ENCODE assay signal across 29 cellular contexts in genomic region chr20:11981366-11981947, GRCh38.
"Had no signal": no experiment of that assay in that cellular context is flagged by ENCODE, and none has a peak within 500 bp of the region (broad histone marks: within the 10 kb centered on the region; RNA-seq: fewer than 3 reads in every experiment).

No MANE protein-coding gene starts in this region.

- DNase-seq: naive thymus-derived CD8-positive, alpha-beta T cell; nephron progenitor cell; nucleus accumbens; pancreas; right cardiac atrium; spleen; stimulated activated CD4-positive, alpha-beta T cell treated with anti-CD3 and anti-CD28 coated beads, Interleukin-12 subunit alpha, Interleukin-12 subunit beta, amount 100 ng/mL, for 4 hours; stimulated activated CD4-positive, alpha-beta T cell treated with anti-CD3 and anti-CD28 coated beads, Interleukin-1b, Interleukin-23, amount 100 ng/mL, for 48 hours; stimulated activated CD4-positive, alpha-beta T cell treated with anti-CD3 and anti-CD28 coated beads, Interleukin-4, amount 100 ng/mL, for 1 hour; stimulated activated CD4-positive, alpha-beta T cell treated with anti-CD3 and anti-CD28 coated beads, Interleukin-4, amount 100 ng/mL, for 4 hours; stimulated activated CD8-positive, alpha-beta memory T cell treated with anti-CD3 and anti-CD28 coated beads, Interleukin-4, amount 100 ng/mL, for 48 hours; stimulated activated naive CD4-positive, alpha-beta T cell; stimulated activated naive CD8-positive, alpha-beta T cell treated with anti-CD3 and anti-CD28 coated beads, Interleukin-15, amount 100 ng/mL, for 72 hours; stimulated activated naive CD8-positive, alpha-beta T cell treated with anti-CD3 and anti-CD28 coated beads, Interleukin-15, Interleukin-2, amounts not matched to agents 100 U/mL and 50 U/mL, for 24 hours; thyroid gland; trophoblast cell; upper lobe of left lung had no signal

- H3K27ac Mint-ChIP-seq: natural killer cell treated with Interleukin-12 subunit alpha and Interleukin-12 subunit beta and Interleukin-15 and Interleukin-18, amount 100 ng/mL, for 72 hours; nephron progenitor cell; stimulated activated memory B cell treated with anti-CD40 and anti-IgM and Interleukin-4, amounts not matched to agents 10 μg/mL and 1 μg/mL and 100 μg/mL, for 72 hours; stimulated activated naive CD8-positive, alpha-beta T cell treated with anti-CD3 and anti-CD28 coated beads, Interleukin-15, amount 100 ng/mL, for 72 hours had no signal

- H3K4me1 ChIP-seq: prostate gland, spleen, thyroid gland, tibial nerve, upper lobe of left lung, vagina had no signal

- FAIRE-seq: pancreas, urothelium cell line had no signal

- H3K9me3 Mint-ChIP-seq: natural killer cell treated with Interleukin-12 subunit alpha and Interleukin-12 subunit beta and Interleukin-15 and Interleukin-18, amount 100 ng/mL, for 72 hours; stimulated activated memory B cell treated with anti-CD40 and anti-IgM and Interleukin-4, amounts not matched to agents 10 μg/mL and 1 μg/mL and 100 μg/mL, for 72 hours; stimulated activated naive CD8-positive, alpha-beta T cell treated with anti-CD3 and anti-CD28 coated beads, Interleukin-15, amount 100 ng/mL, for 72 hours had no signal

- H3K27me3 Mint-ChIP-seq: naive thymus-derived CD8-positive, alpha-beta T cell; natural killer cell treated with Interleukin-12 subunit alpha and Interleukin-12 subunit beta and Interleukin-15 and Interleukin-18, amount 100 ng/mL, for 72 hours; stimulated activated memory B cell treated with anti-CD40 and anti-IgM and Interleukin-4, amounts not matched to agents 10 μg/mL and 1 μg/mL and 100 μg/mL, for 72 hours; stimulated activated naive CD8-positive, alpha-beta T cell treated with anti-CD3 and anti-CD28 coated beads, Interleukin-15, amount 100 ng/mL, for 72 hours had no signal

- H3K4me3 Mint-ChIP-seq: naive thymus-derived CD8-positive, alpha-beta T cell; natural killer cell treated with Interleukin-12 subunit alpha and Interleukin-12 subunit beta and Interleukin-15 and Interleukin-18, amount 100 ng/mL, for 72 hours; nephron progenitor cell; neural crest cell; stimulated activated memory B cell treated with anti-CD40 and anti-IgM and Interleukin-4, amounts not matched to agents 10 μg/mL and 1 μg/mL and 100 μg/mL, for 72 hours; stimulated activated naive CD8-positive, alpha-beta T cell treated with anti-CD3 and anti-CD28 coated beads, Interleukin-15, amount 100 ng/mL, for 72 hours had no signal

- ATAC-seq: naive thymus-derived CD8-positive, alpha-beta T cell; natural killer cell treated with Interleukin-12 subunit alpha and Interleukin-12 subunit beta and Interleukin-15 and Interleukin-18, amount 100 ng/mL, for 72 hours; sciatic nerve; stimulated activated memory B cell treated with anti-CD40 and anti-IgM and Interleukin-4, amounts not matched to agents 10 μg/mL and 1 μg/mL and 100 μg/mL, for 72 hours; stimulated activated naive CD8-positive, alpha-beta T cell treated with anti-CD3 and anti-CD28 coated beads, Interleukin-15, amount 100 ng/mL, for 72 hours; stimulated activated naive CD8-positive, alpha-beta T cell treated with anti-CD3 and anti-CD28 coated beads, Interleukin-15, Interleukin-2, amounts not matched to agents 100 U/mL and 50 U/mL, for 24 hours had no signal

- H3K36me3 ChIP-seq: neutrophil, pancreas, prostate gland, spleen, thoracic aorta, thyroid gland, tibial nerve, upper lobe of left lung, vagina had no signal

- H3K27ac ChIP-seq: neutrophil, prostate gland, skin epidermis, spleen, thoracic aorta, thyroid gland, tibial nerve, upper lobe of left lung, vagina had no signal

- H3K9me3 ChIP-seq: neutrophil, pancreas, prostate gland, thyroid gland, tibial nerve, upper lobe of left lung, vagina had no signal

- H3K27me3 ChIP-seq: neutrophil, pancreas, spleen, thyroid gland, tibial nerve, upper lobe of left lung, vagina had no signal

- H3K36me3 Mint-ChIP-seq: naive thymus-derived CD8-positive, alpha-beta T cell; natural killer cell treated with Interleukin-12 subunit alpha and Interleukin-12 subunit beta and Interleukin-15 and Interleukin-18, amount 100 ng/mL, for 72 hours; stimulated activated memory B cell treated with anti-CD40 and anti-IgM and Interleukin-4, amounts not matched to agents 10 μg/mL and 1 μg/mL and 100 μg/mL, for 72 hours had no signal

- H3K4me1 Mint-ChIP-seq: naive thymus-derived CD8-positive, alpha-beta T cell; stimulated activated memory B cell treated with anti-CD40 and anti-IgM and Interleukin-4, amounts not matched to agents 10 μg/mL and 1 μg/mL and 100 μg/mL, for 72 hours; stimulated activated naive CD8-positive, alpha-beta T cell treated with anti-CD3 and anti-CD28 coated beads, Interleukin-15, amount 100 ng/mL, for 72 hours had no signal

- H3K4me3 ChIP-seq: pancreas, prostate gland, skin epidermis, smooth muscle cell, spleen, thoracic aorta, thyroid gland, tibial nerve, upper lobe of left lung, vagina had no signal

- H3K4me2 ChIP-seq: smooth muscle cell had no signal
